Comparison of ENCODE assay signal across 22 cellular contexts in the genomic region with DNA sequence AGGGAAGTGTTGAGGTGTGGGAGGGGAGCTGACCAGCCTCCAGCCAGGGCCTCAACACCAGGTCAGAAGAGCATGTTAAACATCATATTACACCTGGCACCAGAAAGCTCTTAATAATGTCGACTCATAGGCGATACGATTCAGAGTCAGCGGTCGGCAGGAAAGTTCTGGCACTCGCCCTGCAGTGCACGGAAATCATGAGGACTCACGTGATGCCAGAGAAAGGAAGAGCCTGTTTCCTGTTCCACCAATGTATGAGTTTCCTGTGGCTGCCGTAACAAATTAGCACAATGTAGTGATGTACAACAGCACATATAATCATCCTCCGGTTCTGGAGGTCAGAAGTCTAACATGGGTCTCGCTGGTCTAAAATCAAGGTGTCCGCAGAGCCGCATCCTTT.
DNase-seq lines count a peak whose midpoint lies in the region; ATAC-seq lines count a peak whose summit lies in the region.
"Had no signal": no experiment of that assay in that cellular context is flagged by ENCODE, and none has a peak within 500 bp of the region (broad histone marks: within the 10 kb centered on the region; RNA-seq: fewer than 3 reads in every experiment).

No MANE protein-coding gene starts in this region.

- peaks cover 13 to 24% of the 10 kb centered on the region in 2 donors for H3K9me3 Mint-ChIP-seq in activated naive CD4-positive, alpha-beta T cell treated with anti-CD3 and anti-CD28 coated beads, Interleukin-2, amount 50 U/mL, for 72 hours

- DNase-seq in HT1080 (ENCODE audit: low read depth) (peak; percentile 11), dermis blood vessel endothelial cell (peak; percentile 81), islet precursor cell (peak; percentile 1), GOT3 (lab: John Stamatoyannopoulos, UW) (no peak), NCI-H1930 (lab: John Stamatoyannopoulos, UW) (no peak)
- no peak for DNase-seq in stimulated activated CD4-positive, alpha-beta T cell treated with anti-CD3 and anti-CD28 coated beads, Interleukin-15, amount 100 ng/mL, for 24 hours
- no peak for DNase-seq in activated naive CD4-positive, alpha-beta T cell treated with anti-CD3 and anti-CD28 coated beads, Interleukin-2, amount 50 U/mL, for 72 hours (ENCODE audit: low spot score in 2 of 2)
- DNase-seq: 8988T; ACHN; AML-193; BE2C; CD4-positive, alpha-beta T cell; CD8-positive, alpha-beta memory T cell; DMS 273 treated with DMSO at 0.1 percent for 48 hours; DMS79; EL; GDM1; GM23248; HFFc6 had no signal

- no peak overlapping the region for H3K27ac Mint-ChIP-seq in activated naive CD4-positive, alpha-beta T cell treated with anti-CD3 and anti-CD28 coated beads, Interleukin-2, amount 50 U/mL, for 72 hours
- H3K27ac Mint-ChIP-seq: CD4-positive, alpha-beta T cell; CD8-positive, alpha-beta memory T cell; HFFc6 had no signal

- peaks cover 6 to 30% of the 10 kb centered on the region in 2 donors for H3K36me3 Mint-ChIP-seq in activated naive CD4-positive, alpha-beta T cell treated with anti-CD3 and anti-CD28 coated beads, Interleukin-2, amount 50 U/mL, for 72 hours
- H3K36me3 Mint-ChIP-seq: CD14-positive monocyte; CD8-positive, alpha-beta memory T cell had no signal

- ATAC-seq in activated naive CD4-positive, alpha-beta T cell treated with anti-CD3 and anti-CD28 coated beads, Interleukin-2, amount 50 U/mL, for 72 hours: no peak
- ATAC-seq: A549, GM12878 had no signal

Comparison
In these comparisons a context has a peak if more than half of its experiments do, and no peak if none do; other contexts are left out.
1. DNase-seq: peak in HT1080 (single experiment), dermis blood vessel endothelial cell (single experiment) and islet precursor cell (single experiment); none in GOT3 (single experiment), NCI-H1930 (0 of 2), stimulated activated CD4-positive, alpha-beta T cell treated with anti-CD3 and anti-CD28 coated beads, Interleukin-15, amount 100 ng/mL, for 24 hours (single experiment) and activated naive CD4-positive, alpha-beta T cell treated with anti-CD3 and anti-CD28 coated beads, Interleukin-2, amount 50 U/mL, for 72 hours (0 of 2).